ENCODE assay signal across 16 cellular contexts in the genomic region with DNA sequence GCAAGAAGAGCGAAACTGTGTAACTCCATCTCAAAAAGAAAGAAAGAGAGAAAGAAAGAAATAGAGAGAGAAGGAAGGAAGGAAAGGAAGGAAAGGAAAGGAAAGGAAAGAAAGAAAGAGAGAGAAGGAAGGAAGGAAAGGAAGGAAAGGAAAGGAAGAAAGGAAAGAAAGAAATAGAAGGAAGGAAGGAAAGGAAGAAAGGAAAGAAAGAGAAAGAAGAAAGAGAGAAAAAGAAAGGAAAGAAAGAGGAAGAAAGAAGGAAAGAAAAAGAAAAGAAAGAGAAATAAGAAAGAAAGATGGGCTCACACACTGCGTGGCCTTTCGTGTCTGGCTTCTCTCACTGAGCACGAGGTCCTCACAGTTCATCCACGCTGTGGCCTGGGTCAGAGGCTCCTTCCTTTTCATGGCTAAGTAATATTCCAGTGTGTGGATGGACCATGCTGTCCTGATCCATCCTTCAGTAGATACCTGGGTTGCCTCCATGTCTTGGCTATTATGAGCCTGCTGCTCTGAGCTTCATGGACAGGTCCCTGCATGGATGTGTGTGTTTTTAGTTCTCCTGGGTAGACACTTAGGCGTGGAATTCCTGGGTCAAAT.
A peak's percentile ranks its signal among the peaks of the same experiment; 100 is the strongest.
DNase-seq lines count a peak whose midpoint lies in the region; ATAC-seq and TF ChIP-seq lines count a peak whose summit lies in the region.
"Had no signal": no experiment of that assay in that cellular context is flagged by ENCODE, and none has a peak within 500 bp of the region (broad histone marks: within the 10 kb centered on the region; RNA-seq: fewer than 3 reads in every experiment).

No MANE protein-coding gene starts in this region.

- H3K4me1 Mint-ChIP-seq in activated T-cell treated with anti-CD3 and anti-CD28 coated beads, Interleukin-2, amount 50 U/mL, for 72 hours (ENCODE audit: low read depth), result no peaks in the 10 kb centered on the region
- H3K4me1 Mint-ChIP-seq in activated T-cell treated with anti-CD3 and anti-CD28 coated beads, Interleukin-2, amount 50 U/mL, for 24 hours (ENCODE audit: low read depth), result no peaks in the 10 kb centered on the region
- no peaks in the 10 kb centered on the region for H3K4me1 Mint-ChIP-seq in WTC11
- H3K4me1 Mint-ChIP-seq: CD4-positive, alpha-beta memory T cell had no signal

- no peak for TF ChIP-seq RAD21 in neural cell (conservative IDR thresholded peaks at IDR 0.05)

- no peaks in the 10 kb centered on the region for H3K79me2 ChIP-seq in neural cell (replicated peaks; ENCODE audit: insufficient read depth, low read length)

- TF ChIP-seq CTCF in WTC11 (IDR thresholded peaks at IDR 0.05), result no peak
- TF ChIP-seq CTCF in neural cell (IDR thresholded peaks at IDR 0.05; ENCODE audit: poor library complexity, severe bottlenecking), result no peak

- no peaks in the 10 kb centered on the region for H3F3A ChIP-seq in neural cell (ENCODE audit: insufficient read depth, low read length, poor library complexity, severe bottlenecking)

- H3K4me3 ChIP-seq in neural cell (ENCODE audit: low read length), result no peak overlapping the region
- H3K4me3 ChIP-seq: GM12878, HAP-1 had no signal

- H3K9me2 ChIP-seq in neural cell (ENCODE audit: insufficient read depth, low read length), result no peaks in the 10 kb centered on the region

- H3K27ac Mint-ChIP-seq in activated T-cell treated with anti-CD3 and anti-CD28 coated beads, Interleukin-2, amount 50 U/mL, for 72 hours, result peak overlapping the region; percentile 36
- no peak overlapping the region for H3K27ac Mint-ChIP-seq in activated T-cell treated with anti-CD3 and anti-CD28 coated beads, Interleukin-2, amount 50 U/mL, for 24 hours
- no peak overlapping the region for H3K27ac Mint-ChIP-seq in WTC11
- H3K27ac Mint-ChIP-seq: CD4-positive, alpha-beta memory T cell had no signal

- no peak overlapping the region for H3K9ac ChIP-seq in neural cell (ENCODE audit: low read length)

- POLR2A ChIA-PET in WTC11 (lab: Charles Lee), result no interaction called here

- H3K36me3 Mint-ChIP-seq in activated T-cell treated with anti-CD3 and anti-CD28 coated beads, Interleukin-2, amount 50 U/mL, for 72 hours (ENCODE audit: insufficient read depth in 2 of 2), result peaks cover 0 to 4% of the 10 kb centered on the region in 2 donors
- H3K36me3 Mint-ChIP-seq in activated T-cell treated with anti-CD3 and anti-CD28 coated beads, Interleukin-2, amount 50 U/mL, for 24 hours (ENCODE audit: low read depth), result no peaks in the 10 kb centered on the region
- no peaks in the 10 kb centered on the region; the same call in 1 of the 2 replicates for H3K36me3 Mint-ChIP-seq in WTC11
- H3K36me3 Mint-ChIP-seq: CD4-positive, alpha-beta memory T cell had no signal

- H3K4me3 Mint-ChIP-seq in activated T-cell treated with anti-CD3 and anti-CD28 coated beads, Interleukin-2, amount 50 U/mL, for 72 hours, result no peak overlapping the region
- no peak overlapping the region for H3K4me3 Mint-ChIP-seq in activated T-cell treated with anti-CD3 and anti-CD28 coated beads, Interleukin-2, amount 50 U/mL, for 24 hours
- H3K4me3 Mint-ChIP-seq in WTC11, result no peak overlapping the region
- H3K4me3 Mint-ChIP-seq: CD4-positive, alpha-beta memory T cell had no signal

- no peaks in the 10 kb centered on the region for H3K9me3 ChIP-seq in neural cell (ENCODE audit: low read length)

- H4K20me1 ChIP-seq in neural cell (ENCODE audit: insufficient read depth), result no peaks in the 10 kb centered on the region

- H3K27ac ChIP-seq in neural cell (ENCODE audit: low read length), result no peak overlapping the region

- ATAC-seq in activated T-cell treated with anti-CD3 and anti-CD28 coated beads, Interleukin-2, amount 50 U/mL, for 72 hours (replicated peaks in 1 of 2), result no peak
- no peak for ATAC-seq in WTC11
- ATAC-seq in HG02798 (IDR thresholded peaks at IDR 0.05; ENCODE audit: poor library complexity, unreplicated experiment), result no peak
- no peak for ATAC-seq in GM18502 (IDR thresholded peaks at IDR 0.05; ENCODE audit: poor library complexity, unreplicated experiment)
- ATAC-seq: GM12878 had no signal

- CTCF ChIA-PET in WTC11 (lab: Charles Lee), result no interaction called here

- peaks cover 0 to 3% of the 10 kb centered on the region in 2 donors for H3K9me3 Mint-ChIP-seq in activated T-cell treated with anti-CD3 and anti-CD28 coated beads, Interleukin-2, amount 50 U/mL, for 72 hours
- H3K9me3 Mint-ChIP-seq in activated T-cell treated with anti-CD3 and anti-CD28 coated beads, Interleukin-2, amount 50 U/mL, for 24 hours, result peaks cover 5% of the 10 kb centered on the region
- H3K9me3 Mint-ChIP-seq in WTC11, result peaks cover 12% of the 10 kb centered on the region

- TF ChIP-seq EP300 in neural cell (conservative IDR thresholded peaks at IDR 0.05; ENCODE audit: poor library complexity, severe bottlenecking), result no peak

- no peaks in the 10 kb centered on the region for H3K36me3 ChIP-seq in neural cell (ENCODE audit: insufficient read depth, low read length)
- H3K36me3 ChIP-seq: HAP-1 had no signal

- no peak for DNase-seq in activated T-cell treated with anti-CD3 and anti-CD28 coated beads, Interleukin-2, amount 50 U/mL, for 72 hours
- no peak for DNase-seq in activated T-cell treated with anti-CD3 and anti-CD28 coated beads, Interleukin-2, amount 50 U/mL, for 24 hours
- DNase-seq in WTC11 (ENCODE audit: low spot score), result no peak
- DNase-seq: C1 segment of cervical spinal cord; Calu3; CD4-positive, alpha-beta memory T cell; COR-L47; DMS79; EL; GDM1; GOT3 had no signal

- H3K27me3 ChIP-seq in neural cell (ENCODE audit: insufficient read depth, low read depth, low read length), result no peaks in the 10 kb centered on the region

- no peak overlapping the region for H2AFZ ChIP-seq in neural cell (ENCODE audit: low read depth, low read length)

- H3K27me3 Mint-ChIP-seq in activated T-cell treated with anti-CD3 and anti-CD28 coated beads, Interleukin-2, amount 50 U/mL, for 72 hours (ENCODE audit: low read depth), result peaks cover 14% of the 10 kb centered on the region
- peaks cover 28% of the 10 kb centered on the region for H3K27me3 Mint-ChIP-seq in activated T-cell treated with anti-CD3 and anti-CD28 coated beads, Interleukin-2, amount 50 U/mL, for 24 hours
- H3K27me3 Mint-ChIP-seq in WTC11 (ENCODE audit: low read depth), result peaks cover 27% of the 10 kb centered on the region

- H3K4me2 ChIP-seq in neural cell (ENCODE audit: low read length), result no peak overlapping the region

TF ChIP-seq in WTC11, 78 proteins besides CTCF, POLR2A, EP300 and RAD21 (continues in another document):
- 0 out of 2 replicates have a peak, but pooled peaks have one; percentile 50 for TF ChIP-seq GTF2I (CRISPR knock-in tag; conservative IDR thresholded peaks at IDR 0.05)
- TF ChIP-seq, protein P1, sequence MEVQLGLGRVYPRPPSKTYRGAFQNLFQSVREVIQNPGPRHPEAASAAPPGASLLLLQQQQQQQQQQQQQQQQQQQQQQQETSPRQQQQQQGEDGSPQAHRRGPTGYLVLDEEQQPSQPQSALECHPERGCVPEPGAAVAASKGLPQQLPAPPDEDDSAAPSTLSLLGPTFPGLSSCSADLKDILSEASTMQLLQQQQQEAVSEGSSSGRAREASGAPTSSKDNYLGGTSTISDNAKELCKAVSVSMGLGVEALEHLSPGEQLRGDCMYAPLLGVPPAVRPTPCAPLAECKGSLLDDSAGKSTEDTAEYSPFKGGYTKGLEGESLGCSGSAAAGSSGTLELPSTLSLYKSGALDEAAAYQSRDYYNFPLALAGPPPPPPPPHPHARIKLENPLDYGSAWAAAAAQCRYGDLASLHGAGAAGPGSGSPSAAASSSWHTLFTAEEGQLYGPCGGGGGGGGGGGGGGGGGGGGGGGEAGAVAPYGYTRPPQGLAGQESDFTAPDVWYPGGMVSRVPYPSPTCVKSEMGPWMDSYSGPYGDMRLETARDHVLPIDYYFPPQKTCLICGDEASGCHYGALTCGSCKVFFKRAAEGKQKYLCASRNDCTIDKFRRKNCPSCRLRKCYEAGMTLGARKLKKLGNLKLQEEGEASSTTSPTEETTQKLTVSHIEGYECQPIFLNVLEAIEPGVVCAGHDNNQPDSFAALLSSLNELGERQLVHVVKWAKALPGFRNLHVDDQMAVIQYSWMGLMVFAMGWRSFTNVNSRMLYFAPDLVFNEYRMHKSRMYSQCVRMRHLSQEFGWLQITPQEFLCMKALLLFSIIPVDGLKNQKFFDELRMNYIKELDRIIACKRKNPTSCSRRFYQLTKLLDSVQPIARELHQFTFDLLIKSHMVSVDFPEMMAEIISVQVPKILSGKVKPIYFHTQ (CRISPR knock-in tag; IDR thresholded peaks at IDR 0.05), result no peak

TF ChIP-seq in neural cell, 6 proteins besides CTCF, POLR2A, EP300 and RAD21:
- TF ChIP-seq EZH2 (IDR thresholded peaks at IDR 0.05; ENCODE audit: borderline replicate concordance, insufficient read depth, low read length, poor library complexity, severe bottlenecking) (no peak), POLR2AphosphoS5 (IDR thresholded peaks at IDR 0.05) (peak; percentile 15), TAF1 (IDR thresholded peaks at IDR 0.05; ENCODE audit: low read depth) (no peak), MXI1 (conservative IDR thresholded peaks at IDR 0.05; ENCODE audit: poor library complexity, severe bottlenecking) (no peak)
- TF ChIP-seq, protein P2, sequence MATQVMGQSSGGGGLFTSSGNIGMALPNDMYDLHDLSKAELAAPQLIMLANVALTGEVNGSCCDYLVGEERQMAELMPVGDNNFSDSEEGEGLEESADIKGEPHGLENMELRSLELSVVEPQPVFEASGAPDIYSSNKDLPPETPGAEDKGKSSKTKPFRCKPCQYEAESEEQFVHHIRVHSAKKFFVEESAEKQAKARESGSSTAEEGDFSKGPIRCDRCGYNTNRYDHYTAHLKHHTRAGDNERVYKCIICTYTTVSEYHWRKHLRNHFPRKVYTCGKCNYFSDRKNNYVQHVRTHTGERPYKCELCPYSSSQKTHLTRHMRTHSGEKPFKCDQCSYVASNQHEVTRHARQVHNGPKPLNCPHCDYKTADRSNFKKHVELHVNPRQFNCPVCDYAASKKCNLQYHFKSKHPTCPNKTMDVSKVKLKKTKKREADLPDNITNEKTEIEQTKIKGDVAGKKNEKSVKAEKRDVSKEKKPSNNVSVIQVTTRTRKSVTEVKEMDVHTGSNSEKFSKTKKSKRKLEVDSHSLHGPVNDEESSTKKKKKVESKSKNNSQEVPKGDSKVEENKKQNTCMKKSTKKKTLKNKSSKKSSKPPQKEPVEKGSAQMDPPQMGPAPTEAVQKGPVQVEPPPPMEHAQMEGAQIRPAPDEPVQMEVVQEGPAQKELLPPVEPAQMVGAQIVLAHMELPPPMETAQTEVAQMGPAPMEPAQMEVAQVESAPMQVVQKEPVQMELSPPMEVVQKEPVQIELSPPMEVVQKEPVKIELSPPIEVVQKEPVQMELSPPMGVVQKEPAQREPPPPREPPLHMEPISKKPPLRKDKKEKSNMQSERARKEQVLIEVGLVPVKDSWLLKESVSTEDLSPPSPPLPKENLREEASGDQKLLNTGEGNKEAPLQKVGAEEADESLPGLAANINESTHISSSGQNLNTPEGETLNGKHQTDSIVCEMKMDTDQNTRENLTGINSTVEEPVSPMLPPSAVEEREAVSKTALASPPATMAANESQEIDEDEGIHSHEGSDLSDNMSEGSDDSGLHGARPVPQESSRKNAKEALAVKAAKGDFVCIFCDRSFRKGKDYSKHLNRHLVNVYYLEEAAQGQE (IDR thresholded peaks at IDR 0.05; ENCODE audit: borderline replicate concordance), result no peak
